ENCODE assay signal across 8 cellular contexts in the genomic region with DNA sequence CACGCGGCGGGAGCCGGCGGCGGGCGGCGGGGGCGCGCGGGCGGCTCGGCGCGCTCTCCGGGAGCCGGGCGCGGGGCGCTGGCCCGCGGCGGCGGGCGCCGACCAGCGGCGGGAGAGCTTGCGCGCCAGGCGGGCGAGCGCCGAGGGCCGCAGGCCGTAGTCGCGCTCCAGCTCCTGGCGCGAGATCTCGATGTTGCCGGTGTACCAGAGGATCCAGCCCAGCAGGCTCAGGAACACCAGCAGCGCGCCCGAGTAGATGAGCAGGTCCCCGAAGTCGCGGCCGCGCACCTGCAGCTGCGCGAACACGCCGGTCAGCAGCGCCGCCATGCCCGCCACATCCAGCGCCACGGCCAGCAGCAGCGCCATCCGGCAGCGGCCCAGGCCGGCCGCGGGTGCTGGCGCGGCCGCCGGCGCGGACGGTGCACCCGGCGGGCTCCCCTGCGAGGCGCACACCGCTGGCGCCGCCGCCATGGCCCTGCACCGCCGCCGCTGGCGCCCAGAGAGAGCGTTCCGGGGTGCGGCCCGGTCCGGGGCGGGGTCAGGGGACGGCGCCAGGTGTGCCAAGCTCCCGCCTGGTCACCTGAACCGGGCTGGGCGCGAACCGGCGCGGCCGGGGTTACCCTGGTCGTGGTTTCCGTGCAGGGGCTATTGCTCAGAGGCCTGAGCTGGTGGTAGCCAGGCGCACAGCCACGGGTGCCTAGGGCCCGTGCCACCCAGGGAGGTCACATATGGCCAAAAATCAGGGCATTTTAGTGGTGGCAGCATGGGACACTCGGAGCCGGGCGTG. TPM values are rescaled to one million over a fixed set of nuclear protein-coding genes. Genes with fewer than 3 reads are reported as not detected.
DNase-seq lines count a peak whose midpoint lies in the region; ATAC-seq and TF ChIP-seq lines count a peak whose summit lies in the region.

Gene TMEM238 (minus strand): TSS at position 504 of the 787 bp plus-strand sequence. CDS start 33 bp downstream, at position 471.

- H3K4me3 Mint-ChIP-seq in CD8-positive, alpha-beta T cell: peak within 1 kb of the TSS; percentile 100

- POLR2A ChIA-PET in CD8-positive, alpha-beta T cell (lab: Charles Lee): interaction anchor here (0.6 to 2.7 kb wide), 18 partner anchors 9 to 270 kb away, joined by 3 to 27 read pairs (median 4); partner anchors contain the start of genes HSPBP1, ISOC2, KMT5C and PPP1R12C
- POLR2A ChIA-PET in PC-3 (lab: Charles Lee; ENCODE audit: unreplicated experiment): interaction anchor here (0.6 to 1.4 kb wide), 2 partner anchors 29 to 45 kb away, joined by 3 to 8 read pairs; partner anchors contain the start of gene KMT5C

- no peaks in the 10 kb centered on the region for H3K9me3 Mint-ChIP-seq in CD8-positive, alpha-beta T cell
- H3K9me3 Mint-ChIP-seq in activated naive CD4-positive, alpha-beta T cell treated with anti-CD3 and anti-CD28 coated beads, Interleukin-2, amount 50 U/mL, for 72 hours: peaks cover 0 to 6% of the 10 kb centered on the region in 2 donors

- H3K27me3 ChIP-seq in CD8-positive, alpha-beta T cell (ENCODE audit: insufficient read depth, low read length): no peaks in the 10 kb centered on the region
- H3K27me3 ChIP-seq in PC-3 (ENCODE audit: low read length): no peaks in the 10 kb centered on the region
- peaks cover 28% of the 10 kb centered on the region for H3K27me3 ChIP-seq in neutrophil

- peak within 1 kb of the TSS; percentile 95 for H3K27ac ChIP-seq in CD8-positive, alpha-beta T cell (ENCODE audit: low read depth, low read length)
- H3K27ac ChIP-seq in PC-3 (ENCODE audit: low read length) (peak within 1 kb of the TSS; percentile 54), neutrophil (peak within 1 kb of the TSS; percentile 88)

- H3F3A ChIP-seq in PC-3 (ENCODE audit: low read length, unreplicated experiment): peaks cover 7% of the 10 kb centered on the region

- peak within 1 kb of the TSS; percentile 75 for H3K4me3 ChIP-seq in CD8-positive, alpha-beta T cell (ENCODE audit: low read depth, low read length)
- H3K4me3 ChIP-seq in HFF-Myc (replicated peaks; ENCODE audit: low read depth, low read length): peak within 1 kb of the TSS; percentile 96
- H3K4me3 ChIP-seq in PC-3 (ENCODE audit: low read length): peak within 1 kb of the TSS; percentile 98
- peak within 1 kb of the TSS; percentile 78 to 100 for H3K4me3 ChIP-seq in neutrophil (ENCODE audit: low read depth in 1 of 2, low read length in 1 of 2)

- peaks cover 44% of the 10 kb centered on the region for H3K4me1 ChIP-seq in CD8-positive, alpha-beta T cell (ENCODE audit: insufficient read depth, low read length)
- H3K4me1 ChIP-seq in PC-3 (ENCODE audit: insufficient read depth, low read length) (peaks cover 41% of the 10 kb centered on the region), neutrophil (ENCODE audit: control insufficient read depth in 1 of 2, insufficient read depth in 1 of 2, low read depth in 1 of 2, low read length in 1 of 2) (peaks cover 43 to 47% of the 10 kb centered on the region in 2 experiments)

- H3K36me3 ChIP-seq in CD8-positive, alpha-beta T cell (ENCODE audit: insufficient read depth, low read length): peaks cover 18% of the 10 kb centered on the region
- peaks cover 33% of the 10 kb centered on the region for H3K36me3 ChIP-seq in PC-3 (ENCODE audit: low read depth, low read length)
- H3K36me3 ChIP-seq in neutrophil: peaks cover 19% of the 10 kb centered on the region

- DNase-seq in CD8-positive, alpha-beta T cell: peak in 5 of 7 experiments; percentile 7 to 68 (median 37)
- DNase-seq in HFF-Myc (ENCODE audit: extremely low read depth, low read depth): no peak
- peak; percentile 71 for DNase-seq in PC-3
- peak in 1 of 2 donors; percentile 63 for DNase-seq in activated naive CD4-positive, alpha-beta T cell treated with anti-CD3 and anti-CD28 coated beads, Interleukin-2, amount 50 U/mL, for 72 hours (ENCODE audit: low spot score in 2 of 2)
- DNase-seq in globus pallidus (ENCODE audit: low spot score): peak; percentile 40
- no peak for DNase-seq in NCI-H2107 (lab: John Stamatoyannopoulos, UW)
- no peak for DNase-seq in middle frontal gyrus (ENCODE audit: extremely low spot score, low spot score)

- ATAC-seq in CD8-positive, alpha-beta T cell: no peak
- peak; percentile 41 for ATAC-seq in PC-3
- peak; percentile 28 to 39 for ATAC-seq in activated naive CD4-positive, alpha-beta T cell treated with anti-CD3 and anti-CD28 coated beads, Interleukin-2, amount 50 U/mL, for 72 hours

- H2AFZ ChIP-seq in PC-3 (ENCODE audit: low read length): peak within 1 kb of the TSS; percentile 69

- peaks cover 58% of the 10 kb centered on the region for H3K4me1 Mint-ChIP-seq in CD8-positive, alpha-beta T cell (ENCODE audit: low read depth)

- H3K9me3 ChIP-seq in CD8-positive, alpha-beta T cell (ENCODE audit: low read length): no peaks in the 10 kb centered on the region
- H3K9me3 ChIP-seq in PC-3 (ENCODE audit: low read length) (no peaks in the 10 kb centered on the region), neutrophil (no peaks in the 10 kb centered on the region)

- peak within 1 kb of the TSS; percentile 100 for H3K27ac Mint-ChIP-seq in CD8-positive, alpha-beta T cell
- H3K27ac Mint-ChIP-seq in activated naive CD4-positive, alpha-beta T cell treated with anti-CD3 and anti-CD28 coated beads, Interleukin-2, amount 50 U/mL, for 72 hours: peak within 1 kb of the TSS; percentile 96 to 100

- H3K9ac ChIP-seq in PC-3 (ENCODE audit: low read length): peak within 1 kb of the TSS; percentile 95

- peaks cover 64% of the 10 kb centered on the region for H3K79me2 ChIP-seq in PC-3 (ENCODE audit: low read length)

- intact Hi-C loops in CD8-positive, alpha-beta T cell (cut with DNase I, micrococcal nuclease): loop anchor here (1.0 to 2.0 kb wide), 5 partner anchors 77 to 259 kb away; partner anchors contain the start of genes HSPBP1 (in 1 of the 2), ISOC2 (in 1 of the 2) and ZNF581 (in 1 of the 2)
- intact Hi-C loops in PC-3 (cut with micrococcal nuclease): loop anchor here (2.0 to 10.0 kb wide), 2 partner anchors 45 to 169 kb away; partner anchors contain the start of gene KMT5C

- H3K36me3 Mint-ChIP-seq in CD8-positive, alpha-beta T cell: peaks cover 33% of the 10 kb centered on the region
- peaks cover 34 to 51% of the 10 kb centered on the region in 2 donors for H3K36me3 Mint-ChIP-seq in activated naive CD4-positive, alpha-beta T cell treated with anti-CD3 and anti-CD28 coated beads, Interleukin-2, amount 50 U/mL, for 72 hours

- peaks cover 30% of the 10 kb centered on the region for H4K20me1 ChIP-seq in PC-3 (ENCODE audit: low read length)

- no peak for TF ChIP-seq CTCF in CD8-positive, alpha-beta T cell (IDR thresholded peaks at IDR 0.05)
- no peak for TF ChIP-seq CTCF in HFF-Myc (IDR thresholded peaks at IDR 0.05; ENCODE audit: low read depth, low read length, missing control alignments)
- TF ChIP-seq CTCF in PC-3 (conservative IDR thresholded peaks at IDR 0.05; ENCODE audit: low read depth, low read length): no peak
- TF ChIP-seq CTCF in neutrophil (IDR thresholded peaks at IDR 0.05): no peak

- H3K27me3 Mint-ChIP-seq in CD8-positive, alpha-beta T cell (ENCODE audit: low read depth): no peaks in the 10 kb centered on the region

- peak within 1 kb of the TSS; percentile 95 for H3K4me2 ChIP-seq in PC-3 (ENCODE audit: low read length)

- BruUV-seq in PC-3 (replicated peaks; lab: Mats Ljungman, UMichigan): no TSS peak

- no peaks in the 10 kb centered on the region for H3K9me2 ChIP-seq in PC-3 (replicated peaks; ENCODE audit: low read length)

- CTCF ChIA-PET in CD8-positive, alpha-beta T cell (lab: Charles Lee): interaction anchor here (0.7 to 3.1 kb wide), 12 partner anchors 25 to 296 kb away, joined by 3 to 17 read pairs (median 4); partner anchors contain the start of gene KMT5C
- CTCF ChIA-PET in PC-3 (lab: Charles Lee): interaction anchor here (0.5 to 2.4 kb wide), 8 partner anchors 10 to 224 kb away, joined by 3 to 12 read pairs (median 4); partner anchors contain the start of gene KMT5C

RNA-seq across cellular contexts. Expression of gene TMEM238, which starts in this region (rescaled TPM):
- total RNA-seq in CD8-positive, alpha-beta T cell: 10 to 100 TPM; 12.9 to 13.4 TPM
- total RNA-seq in PC-3 (2014; rRNA removed): 22.1 and 22.8 TPM in 2 replicates
- 1 to 10 TPM; 4.5 to 7.8 TPM for total RNA-seq in activated naive CD4-positive, alpha-beta T cell treated with anti-CD3 and anti-CD28 coated beads, Interleukin-2, amount 50 U/mL, for 72 hours

Comparison
In these comparisons a context has a peak if more than half of its experiments do, and no peak if none do; other contexts are left out.
1. DNase-seq: peak in CD8-positive, alpha-beta T cell (5 of 7), PC-3 (single experiment) and globus pallidus (single experiment); none in HFF-Myc (single experiment), NCI-H2107 (single experiment) and middle frontal gyrus (single experiment).
2. Peak in every context shown above with its lines, with median percentiles within 50 percentile points of each other: H3K27ac ChIP-seq and H3K4me3 ChIP-seq.